ENCODE assay signal across 8 cellular contexts in genomic region chr2:239267411-239267941, GRCh38.
DNase-seq lines count a peak whose midpoint lies in the region; ATAC-seq, FAIRE-seq and TF ChIP-seq lines count a peak whose summit lies in the region.

No MANE protein-coding gene starts in this region.

- peak overlapping the region; percentile 42 for H2AFZ ChIP-seq in astrocyte (ENCODE audit: low read depth, low read length)

- H3K4me3 ChIP-seq in astrocyte (ENCODE audit: insufficient read depth, low read depth, low read length): peak overlapping the region; percentile 17

- H3K4me3 Mint-ChIP-seq in astrocyte (ENCODE audit: unreplicated experiment): no peak overlapping the region

- peak; percentile 93 for ATAC-seq in GM19395 (IDR thresholded peaks at IDR 0.05; ENCODE audit: unreplicated experiment)
- peak; percentile 92 for ATAC-seq in HG03460 (IDR thresholded peaks at IDR 0.05; ENCODE audit: unreplicated experiment)

- no peaks in the 10 kb centered on the region for H3K9me3 Mint-ChIP-seq in astrocyte (ENCODE audit: unreplicated experiment)

- H3K4me1 Mint-ChIP-seq in astrocyte (ENCODE audit: low read depth, unreplicated experiment): peaks cover 35% of the 10 kb centered on the region

- peak overlapping the region; percentile 86 for H3K27ac Mint-ChIP-seq in astrocyte (ENCODE audit: unreplicated experiment)

- peak; percentile 79 for DNase-seq in AG08395 (ENCODE audit: low spot score)
- peak; percentile 88 for DNase-seq in T-helper 22 cell (ENCODE audit: low read depth)
- peak; percentile 87 for DNase-seq in astrocyte (ENCODE audit: low read depth)
- DNase-seq in stimulated activated CD4-positive, alpha-beta T cell treated with anti-CD3 and anti-CD28 coated beads, TNF-alpha, amount 100 ng/mL, for 1 hour (ENCODE audit: low read depth in 3 of 3, low spot score in 1 of 3): peak; percentile 64 to 84 (median 82)
- no peak for DNase-seq in hepatic stellate cell (ENCODE audit: low spot score)

- H3K9me3 ChIP-seq in astrocyte (ENCODE audit: insufficient read depth, low read depth, low read length): peaks cover 5% of the 10 kb centered on the region

- no peak for FAIRE-seq in astrocyte (lab: Jason Lieb, UNC)

- peaks cover 30% of the 10 kb centered on the region for H3K4me1 ChIP-seq in astrocyte (ENCODE audit: insufficient read depth, low read length)

- H3K27me3 ChIP-seq in astrocyte (ENCODE audit: insufficient read depth, low read length) (no peaks in the 10 kb centered on the region), layer of hippocampus (ENCODE audit: control insufficient read depth, insufficient read depth, low read length) (no peaks in the 10 kb centered on the region)

- no peaks in the 10 kb centered on the region for H3K36me3 ChIP-seq in astrocyte (ENCODE audit: insufficient read depth, low read length)

- no peaks in the 10 kb centered on the region for H3K27me3 Mint-ChIP-seq in astrocyte (ENCODE audit: low read depth, unreplicated experiment)

- no peak overlapping the region for H3K9ac ChIP-seq in astrocyte (ENCODE audit: low read length)

- H3K27ac ChIP-seq in astrocyte (ENCODE audit: low read depth, low read length) (no peak overlapping the region), layer of hippocampus (ENCODE audit: low read depth, low read length) (peak overlapping the region; percentile 66)

- H4K20me1 ChIP-seq in astrocyte (ENCODE audit: insufficient read depth, low read length): peaks cover 41% of the 10 kb centered on the region

- H3K79me2 ChIP-seq in astrocyte (ENCODE audit: insufficient read depth, low read length): peaks cover 23% of the 10 kb centered on the region

- H3K4me2 ChIP-seq in astrocyte (ENCODE audit: low read length): peak overlapping the region; percentile 70

- TF ChIP-seq CTCF in astrocyte (IDR thresholded peaks at IDR 0.05; ENCODE audit: insufficient read depth, low read depth, low read length): no peak

- H3K36me3 Mint-ChIP-seq in astrocyte (ENCODE audit: low read depth, unreplicated experiment): peaks cover 2% of the 10 kb centered on the region
